21 cellular contexts compared by ENCODE assay signal in the genomic region with DNA sequence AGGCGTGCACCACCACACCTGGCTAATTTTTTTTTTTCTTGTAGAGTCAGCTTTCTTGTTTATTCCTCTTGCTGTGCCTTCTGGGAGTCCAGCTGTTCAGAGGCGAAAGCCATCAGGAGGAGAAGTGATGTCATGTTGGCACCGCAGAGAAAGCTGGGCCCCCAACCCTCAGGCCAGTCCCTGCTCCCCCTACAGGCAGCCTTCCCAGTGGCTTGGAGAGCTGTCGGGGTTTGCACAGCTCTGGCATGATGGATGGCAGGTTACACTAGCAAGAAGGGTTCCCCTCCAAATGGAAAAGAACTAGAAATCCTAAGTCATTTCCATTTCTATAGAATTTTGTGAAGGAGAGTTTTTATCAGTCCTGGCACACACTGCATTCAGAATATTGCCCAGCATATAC.
"Had no signal": no experiment of that assay in that cellular context is flagged by ENCODE, and none has a peak within 500 bp of the region (broad histone marks: within the 10 kb centered on the region; RNA-seq: fewer than 3 reads in every experiment).

No MANE protein-coding gene starts in this region.

- ATAC-seq: activated CD8-positive, alpha-beta memory T cell treated with anti-CD3 and anti-CD28 coated beads, Interleukin-2, amount 10 ng/mL, durations not matched to agents 7 days and 5 days; body of pancreas; effector memory CD8-positive, alpha-beta T cell; left cardiac atrium; mucosa of descending colon; naive thymus-derived CD8-positive, alpha-beta T cell; sciatic nerve; stimulated activated memory B cell treated with anti-CD40 and anti-IgM and Interleukin-4, amounts not matched to agents 10 μg/mL and 1 μg/mL and 100 μg/mL, for 72 hours had no signal

- DNase-seq: activated CD4-positive, alpha-beta T cell treated with anti-CD3 and anti-CD28 coated beads for 1 hour; activated CD4-positive, alpha-beta T cell treated with anti-CD3 and anti-CD28 coated beads, Interleukin-2, amount 50 U/mL, for 48 hours; activated CD8-positive, alpha-beta memory T cell treated with anti-CD3 and anti-CD28 coated beads, Interleukin-2, amount 10 ng/mL, durations not matched to agents 7 days and 5 days; activated effector memory CD4-positive, alpha-beta T cell treated with Interleukin-2 at 50 U/mL for 16 hours; activated T-cell treated with anti-CD3 and anti-CD28 coated beads, Interleukin-2, amount 50 U/mL, for 24 hours; amniotic stem cell; body of pancreas; cortex of kidney; effector memory CD8-positive, alpha-beta T cell; left cardiac atrium; naive thymus-derived CD8-positive, alpha-beta T cell; posterior cingulate gyrus; spleen; stimulated activated CD4-positive, alpha-beta T cell treated with anti-CD3 and anti-CD28 coated beads, Interleukin-1b, Interleukin-23, amount 100 ng/mL, for 48 hours; trophoblast cell had no signal

- H3K4me3 Mint-ChIP-seq: activated CD8-positive, alpha-beta memory T cell treated with anti-CD3 and anti-CD28 coated beads, Interleukin-2, amount 10 ng/mL, durations not matched to agents 7 days and 5 days; activated naive CD4-positive, alpha-beta T cell treated with anti-CD3 and anti-CD28 coated beads, Interleukin-2, amount 50 U/mL, for 24 hours; activated T-cell treated with anti-CD3 and anti-CD28 coated beads, Interleukin-2, amount 50 U/mL, for 24 hours; central memory CD8-positive, alpha-beta T cell; effector memory CD8-positive, alpha-beta T cell; naive thymus-derived CD8-positive, alpha-beta T cell; stimulated activated memory B cell treated with anti-CD40 and anti-IgM and Interleukin-4, amounts not matched to agents 10 μg/mL and 1 μg/mL and 100 μg/mL, for 72 hours had no signal

- H3K4me3 ChIP-seq: body of pancreas, lung, mucosa of descending colon, spleen had no signal

- H3K27me3 ChIP-seq: body of pancreas, spleen had no signal

- H3K9me3 ChIP-seq: body of pancreas, mucosa of descending colon had no signal

- H3K9me3 Mint-ChIP-seq: activated naive CD4-positive, alpha-beta T cell treated with anti-CD3 and anti-CD28 coated beads, Interleukin-2, amount 50 U/mL, for 24 hours; activated T-cell treated with anti-CD3 and anti-CD28 coated beads, Interleukin-2, amount 50 U/mL, for 24 hours; central memory CD8-positive, alpha-beta T cell; effector memory CD8-positive, alpha-beta T cell; stimulated activated memory B cell treated with anti-CD40 and anti-IgM and Interleukin-4, amounts not matched to agents 10 μg/mL and 1 μg/mL and 100 μg/mL, for 72 hours had no signal

- H3K4me1 Mint-ChIP-seq: activated CD8-positive, alpha-beta memory T cell treated with anti-CD3 and anti-CD28 coated beads, Interleukin-2, amount 10 ng/mL, durations not matched to agents 7 days and 5 days; activated naive CD4-positive, alpha-beta T cell treated with anti-CD3 and anti-CD28 coated beads, Interleukin-2, amount 50 U/mL, for 24 hours; naive thymus-derived CD8-positive, alpha-beta T cell had no signal

- H3K27ac ChIP-seq: body of pancreas, spleen had no signal

- H3K27ac Mint-ChIP-seq: activated CD8-positive, alpha-beta memory T cell treated with anti-CD3 and anti-CD28 coated beads, Interleukin-2, amount 10 ng/mL, durations not matched to agents 7 days and 5 days; activated naive CD4-positive, alpha-beta T cell treated with anti-CD3 and anti-CD28 coated beads, Interleukin-2, amount 50 U/mL, for 24 hours; activated T-cell treated with anti-CD3 and anti-CD28 coated beads, Interleukin-2, amount 50 U/mL, for 24 hours; effector memory CD8-positive, alpha-beta T cell; naive thymus-derived CD8-positive, alpha-beta T cell; stimulated activated memory B cell treated with anti-CD40 and anti-IgM and Interleukin-4, amounts not matched to agents 10 μg/mL and 1 μg/mL and 100 μg/mL, for 72 hours had no signal

- H3K4me1 ChIP-seq: body of pancreas, spleen had no signal

- H3K27me3 Mint-ChIP-seq: activated CD8-positive, alpha-beta memory T cell treated with anti-CD3 and anti-CD28 coated beads, Interleukin-2, amount 10 ng/mL, durations not matched to agents 7 days and 5 days; activated naive CD4-positive, alpha-beta T cell treated with anti-CD3 and anti-CD28 coated beads, Interleukin-2, amount 50 U/mL, for 24 hours; activated T-cell treated with anti-CD3 and anti-CD28 coated beads, Interleukin-2, amount 50 U/mL, for 24 hours; central memory CD8-positive, alpha-beta T cell; effector memory CD8-positive, alpha-beta T cell; naive thymus-derived CD8-positive, alpha-beta T cell; stimulated activated memory B cell treated with anti-CD40 and anti-IgM and Interleukin-4, amounts not matched to agents 10 μg/mL and 1 μg/mL and 100 μg/mL, for 72 hours had no signal
